Comparison of ENCODE assay signal across 20 cellular contexts in the genomic region with DNA sequence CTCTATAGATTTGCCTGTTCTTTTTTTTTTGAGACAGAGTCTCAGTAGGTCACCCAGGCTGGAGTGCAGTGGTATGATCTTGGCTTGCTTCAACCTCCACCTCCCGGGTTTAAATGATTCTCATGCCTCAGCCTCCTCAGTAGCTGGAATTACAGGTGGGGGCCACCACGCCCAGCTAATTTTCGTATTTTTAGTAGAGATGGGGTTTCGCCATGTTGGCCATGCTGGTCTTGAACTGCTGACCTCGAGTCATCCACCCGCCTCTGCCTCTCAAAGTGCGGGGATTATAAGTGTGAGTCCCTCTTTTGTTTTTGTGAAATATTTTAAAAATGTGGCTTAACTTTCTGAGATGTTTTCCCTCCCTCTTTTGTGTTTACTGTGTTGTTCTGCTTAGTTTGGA. TPM values are rescaled to one million over a fixed set of nuclear protein-coding genes. Genes with fewer than 3 reads are reported as not detected.
A peak's percentile ranks its signal among the peaks of the same experiment; 100 is the strongest.
DNase-seq lines count a peak whose midpoint lies in the region; ATAC-seq and TF ChIP-seq lines count a peak whose summit lies in the region.
"Had no signal": no experiment of that assay in that cellular context is flagged by ENCODE, and none has a peak within 500 bp of the region (broad histone marks: within the 10 kb centered on the region; RNA-seq: fewer than 3 reads in every experiment).

No MANE protein-coding gene starts in this region.

- DNase-seq in stimulated activated naive CD8-positive, alpha-beta T cell treated with anti-CD3 and anti-CD28 coated beads, Interleukin-15, Interleukin-2, amounts not matched to agents 100 U/mL and 50 U/mL, for 24 hours: no peak
- no peak for DNase-seq in activated CD8-positive, alpha-beta T cell treated with anti-CD3 and anti-CD28 coated beads for 36 hours
- DNase-seq in left colon (no peak), NCI-H446 treated with DMSO at 0.1 percent for 48 hours (lab: John Stamatoyannopoulos, UW) (no peak), NCI-H1048 (lab: John Stamatoyannopoulos, UW) (no peak), WERI-Rb-1 (no peak)
- DNase-seq: activated effector memory CD4-positive, alpha-beta T cell treated with anti-CD3 and anti-CD28 coated beads, Interleukin-2, amount 50 U/mL, for 16 hours; amygdala; caudate nucleus; heart left ventricle; left lung; NCI-H2171; NCI-H524 treated with DMSO at 0.1 percent for 48 hours had no signal

- no peak for TF ChIP-seq CTCF in activated CD8-positive, alpha-beta T cell treated with anti-CD3 and anti-CD28 coated beads for 36 hours (IDR thresholded peaks at IDR 0.05)
- TF ChIP-seq CTCF in WERI-Rb-1 (IDR thresholded peaks at IDR 0.05; ENCODE audit: low read depth, low read length): no peak

- H3K36me3 ChIP-seq in WERI-Rb-1: peaks cover 77% of the 10 kb centered on the region
- H3K36me3 ChIP-seq: prostate gland, thoracic aorta had no signal

- no peak for ATAC-seq in stimulated activated naive CD8-positive, alpha-beta T cell treated with anti-CD3 and anti-CD28 coated beads, Interleukin-15, Interleukin-2, amounts not matched to agents 100 U/mL and 50 U/mL, for 24 hours
- ATAC-seq in activated CD8-positive, alpha-beta T cell treated with anti-CD3 and anti-CD28 coated beads for 36 hours: no peak
- ATAC-seq in left colon: peak; percentile 30
- ATAC-seq: heart left ventricle, K562, left lung had no signal

- H3K36me3 Mint-ChIP-seq in stimulated activated naive CD8-positive, alpha-beta T cell treated with anti-CD3 and anti-CD28 coated beads, Interleukin-15, Interleukin-2, amounts not matched to agents 100 ng/mL and 50 ng/mL, for 24 hours (ENCODE audit: low read depth): peaks cover 72% of the 10 kb centered on the region
- H3K36me3 Mint-ChIP-seq in activated CD8-positive, alpha-beta T cell treated with anti-CD3 and anti-CD28 coated beads for 36 hours (ENCODE audit: low read depth): peaks cover 44% of the 10 kb centered on the region

- H3K9me3 Mint-ChIP-seq in stimulated activated naive CD8-positive, alpha-beta T cell treated with anti-CD3 and anti-CD28 coated beads, Interleukin-15, Interleukin-2, amounts not matched to agents 100 ng/mL and 50 ng/mL, for 24 hours: no peaks in the 10 kb centered on the region
- no peaks in the 10 kb centered on the region for H3K9me3 Mint-ChIP-seq in activated CD8-positive, alpha-beta T cell treated with anti-CD3 and anti-CD28 coated beads for 36 hours
- H3K9me3 Mint-ChIP-seq: neural crest cell had no signal

- POLR2A ChIA-PET in activated CD8-positive, alpha-beta T cell treated with anti-CD3 and anti-CD28 coated beads for 36 hours (lab: Charles Lee): no interaction called here

- H3K4me1 Mint-ChIP-seq in stimulated activated naive CD8-positive, alpha-beta T cell treated with anti-CD3 and anti-CD28 coated beads, Interleukin-15, Interleukin-2, amounts not matched to agents 100 ng/mL and 50 ng/mL, for 24 hours (ENCODE audit: low read depth): peaks cover 32% of the 10 kb centered on the region
- peaks cover 45% of the 10 kb centered on the region for H3K4me1 Mint-ChIP-seq in activated CD8-positive, alpha-beta T cell treated with anti-CD3 and anti-CD28 coated beads for 36 hours (ENCODE audit: low read depth)
- H3K4me1 Mint-ChIP-seq: neural crest cell had no signal

- no peaks in the 10 kb centered on the region for H3K27me3 Mint-ChIP-seq in stimulated activated naive CD8-positive, alpha-beta T cell treated with anti-CD3 and anti-CD28 coated beads, Interleukin-15, Interleukin-2, amounts not matched to agents 100 ng/mL and 50 ng/mL, for 24 hours
- H3K27me3 Mint-ChIP-seq in activated CD8-positive, alpha-beta T cell treated with anti-CD3 and anti-CD28 coated beads for 36 hours: no peaks in the 10 kb centered on the region

- CTCF ChIA-PET in activated CD8-positive, alpha-beta T cell treated with anti-CD3 and anti-CD28 coated beads for 36 hours (lab: Charles Lee): interaction anchor here (0.7 kb wide), 1 partner anchor 9 kb away, joined by 3 read pairs; no protein-coding TSS in a partner anchor

- no peaks in the 10 kb centered on the region for H3K27me3 ChIP-seq in WERI-Rb-1 (ENCODE audit: insufficient read depth, low read depth, severe bottlenecking)
- H3K27me3 ChIP-seq: heart left ventricle, left lung, SJSA1 had no signal

- H3K4me3 ChIP-seq in WERI-Rb-1 (ENCODE audit: low read depth, low read length): no peak overlapping the region
- H3K4me3 ChIP-seq: heart left ventricle, K562, left lung, prostate gland, SJSA1, thoracic aorta had no signal

- intact Hi-C loops in activated CD8-positive, alpha-beta T cell treated with anti-CD3 and anti-CD28 coated beads for 36 hours (cut with micrococcal nuclease): no loop called here
- intact Hi-C loops in left colon (cut with DNase I, micrococcal nuclease): no loop called here

- no peaks in the 10 kb centered on the region for H3K9me3 ChIP-seq in WERI-Rb-1 (ENCODE audit: severe bottlenecking)
- H3K9me3 ChIP-seq: heart left ventricle, left lung, prostate gland, SJSA1, thoracic aorta had no signal

- peak overlapping the region; percentile 76 for H3K27ac Mint-ChIP-seq in stimulated activated naive CD8-positive, alpha-beta T cell treated with anti-CD3 and anti-CD28 coated beads, Interleukin-15, Interleukin-2, amounts not matched to agents 100 ng/mL and 50 ng/mL, for 24 hours
- peak overlapping the region; percentile 43 for H3K27ac Mint-ChIP-seq in activated CD8-positive, alpha-beta T cell treated with anti-CD3 and anti-CD28 coated beads for 36 hours

- no peak overlapping the region for H3K27ac ChIP-seq in WERI-Rb-1
- H3K27ac ChIP-seq: heart left ventricle, left lung, prostate gland, SJSA1, thoracic aorta, VCaP had no signal

- H3K4me3 Mint-ChIP-seq in stimulated activated naive CD8-positive, alpha-beta T cell treated with anti-CD3 and anti-CD28 coated beads, Interleukin-15, Interleukin-2, amounts not matched to agents 100 ng/mL and 50 ng/mL, for 24 hours: no peak overlapping the region
- H3K4me3 Mint-ChIP-seq in activated CD8-positive, alpha-beta T cell treated with anti-CD3 and anti-CD28 coated beads for 36 hours: no peak overlapping the region
- H3K4me3 Mint-ChIP-seq: neural crest cell had no signal

RNA-seq across cellular contexts. Expression of gene HSPA4, which starts 29.2 kb away (rescaled TPM):
- total RNA-seq in activated CD8-positive, alpha-beta T cell treated with anti-CD3 and anti-CD28 coated beads for 36 hours: 100 to 1,000 TPM; 229 to 232 TPM
- total RNA-seq in left colon: 10 to 100 TPM; 71.6 to 80.1 TPM

RNA-seq across cellular contexts. Expression of gene ZCCHC10, which starts 54.7 kb away (rescaled TPM):
- 10 to 100 TPM; 27.0 to 31.1 TPM for total RNA-seq in activated CD8-positive, alpha-beta T cell treated with anti-CD3 and anti-CD28 coated beads for 36 hours
- total RNA-seq in left colon: 10 to 100 TPM; 31.1 to 36.6 TPM
